Comparison of ENCODE assay signal across 19 cellular contexts in the genomic region with DNA sequence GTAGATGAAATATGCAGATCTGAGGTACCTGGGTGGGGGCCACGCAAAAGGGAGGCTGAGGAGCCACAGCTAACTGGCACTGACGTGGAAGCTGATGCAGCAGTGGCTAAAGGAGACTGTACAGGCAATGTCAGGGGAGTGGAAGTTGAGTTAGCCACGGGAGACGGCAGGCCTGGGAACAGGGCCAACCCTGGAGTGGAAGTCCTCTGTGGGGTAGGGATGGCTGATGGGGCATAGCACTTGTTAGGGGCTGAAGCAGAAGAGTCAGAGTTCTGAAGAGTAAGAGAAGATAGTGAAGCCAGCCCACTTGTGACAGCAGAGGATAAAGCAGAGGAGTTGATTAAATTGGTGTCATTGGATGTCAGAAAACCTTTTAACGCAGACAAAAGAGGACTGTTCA. TPM values are rescaled to one million over a fixed set of nuclear protein-coding genes. Genes with fewer than 3 reads are reported as not detected.
DNase-seq lines count a peak whose midpoint lies in the region; ATAC-seq and TF ChIP-seq lines count a peak whose summit lies in the region.
"Had no signal": no experiment of that assay in that cellular context is flagged by ENCODE, and none has a peak within 500 bp of the region (broad histone marks: within the 10 kb centered on the region; RNA-seq: fewer than 3 reads in every experiment).

No MANE protein-coding gene starts in this region.

- H3K9me3 ChIP-seq in CD8-positive, alpha-beta T cell (ENCODE audit: low read length): no peaks in the 10 kb centered on the region
- H3K9me3 ChIP-seq: BLaER1 treated with 17β-estradiol and CSF1 and Interleukin-3, amounts not matched to agents 10 nM and 100 nM; Caco-2; HAP-1 had no signal

- DNase-seq in left ventricle myocardium superior (no peak), left cardiac atrium (no peak), Calu3 (no peak), WTC11 (ENCODE audit: low spot score) (no peak), nephron progenitor cell (no peak), HuH-7 (ENCODE audit: low spot score) (no peak)
- no peak for DNase-seq in CD8-positive, alpha-beta T cell
- DNase-seq: Caco-2, DMS153, DMS79 treated with DMSO at 0.1 percent for 48 hours, GM23248, KBM-7 had no signal

- H3K27ac Mint-ChIP-seq in Calu3 (ENCODE audit: unreplicated experiment) (peak overlapping the region; percentile 40), WTC11 (peak overlapping the region; percentile 4; the same call in 1 of the 2 replicates), nephron progenitor cell (peak overlapping the region; percentile 9)
- no peak overlapping the region for H3K27ac Mint-ChIP-seq in CD8-positive, alpha-beta T cell
- H3K27ac Mint-ChIP-seq: B cell had no signal

- H3K27me3 Mint-ChIP-seq in Calu3 (ENCODE audit: unreplicated experiment): no peaks in the 10 kb centered on the region
- no peaks in the 10 kb centered on the region for H3K27me3 Mint-ChIP-seq in WTC11 (ENCODE audit: low read depth)
- no peaks in the 10 kb centered on the region for H3K27me3 Mint-ChIP-seq in nephron progenitor cell (ENCODE audit: low read depth, poor library complexity)
- no peaks in the 10 kb centered on the region for H3K27me3 Mint-ChIP-seq in CD8-positive, alpha-beta T cell (ENCODE audit: low read depth)
- H3K27me3 Mint-ChIP-seq: B cell, IgD-negative memory B cell had no signal

- ATAC-seq in left ventricle myocardium superior (peak; percentile 19), left cardiac atrium (no peak), WTC11 (no peak)
- no peak for ATAC-seq in CD8-positive, alpha-beta T cell

- intact Hi-C loops in left ventricle myocardium superior (cut with micrococcal nuclease) (no loop called here), left cardiac atrium (cut with DNase I) (no loop called here), Calu3 (cut with micrococcal nuclease; ENCODE audit: unreplicated experiment) (no loop called here)
- intact Hi-C loops in CD8-positive, alpha-beta T cell (cut with DNase I, micrococcal nuclease): no loop called here

- no peaks in the 10 kb centered on the region for H3K27me3 ChIP-seq in CD8-positive, alpha-beta T cell (ENCODE audit: insufficient read depth, low read length)
- H3K27me3 ChIP-seq: BLaER1 treated with 17β-estradiol and CSF1 and Interleukin-3, amounts not matched to agents 10 nM and 100 nM had no signal

- H3K36me3 ChIP-seq in CD8-positive, alpha-beta T cell (ENCODE audit: insufficient read depth, low read length): peaks cover 48% of the 10 kb centered on the region

- H3K4me3 ChIP-seq in CD8-positive, alpha-beta T cell (ENCODE audit: low read depth, low read length): no peak overlapping the region
- H3K4me3 ChIP-seq: BLaER1 treated with 17β-estradiol and CSF1 and Interleukin-3, amounts not matched to agents 10 nM and 100 nM; GM23248; HAP-1 had no signal

- no peaks in the 10 kb centered on the region for H3K9me3 Mint-ChIP-seq in Calu3 (ENCODE audit: low read depth, unreplicated experiment)
- H3K9me3 Mint-ChIP-seq in WTC11: no peaks in the 10 kb centered on the region
- H3K9me3 Mint-ChIP-seq in nephron progenitor cell: no peaks in the 10 kb centered on the region
- H3K9me3 Mint-ChIP-seq in CD8-positive, alpha-beta T cell: no peaks in the 10 kb centered on the region

- BruUV-seq in Calu3 (replicated peaks; lab: Mats Ljungman, UMichigan): no TSS peak

- CTCF ChIA-PET in Calu3 (lab: Charles Lee): no interaction called here
- CTCF ChIA-PET in WTC11 (lab: Charles Lee): interaction anchor here (0.9 to 1.3 kb wide), 5 partner anchors 22 to 38 kb away, joined by 3 to 6 read pairs (median 3); partner anchors contain the start of genes NHLRC3 and PROSER1
- CTCF ChIA-PET in CD8-positive, alpha-beta T cell (lab: Charles Lee): no interaction called here

- no peaks in the 10 kb centered on the region for H3K4me1 ChIP-seq in CD8-positive, alpha-beta T cell (ENCODE audit: insufficient read depth, low read length)
- H3K4me1 ChIP-seq: Caco-2, HAP-1 had no signal

- H3K4me1 Mint-ChIP-seq in Calu3 (ENCODE audit: low read depth, unreplicated experiment) (no peaks in the 10 kb centered on the region), WTC11 (no peaks in the 10 kb centered on the region), nephron progenitor cell (no peaks in the 10 kb centered on the region)
- H3K4me1 Mint-ChIP-seq in CD8-positive, alpha-beta T cell (ENCODE audit: low read depth): peaks cover 5% of the 10 kb centered on the region
- H3K4me1 Mint-ChIP-seq: B cell had no signal

- H3K4me3 Mint-ChIP-seq in Calu3 (ENCODE audit: low read depth, unreplicated experiment) (no peak overlapping the region), WTC11 (no peak overlapping the region), nephron progenitor cell (no peak overlapping the region)
- no peak overlapping the region for H3K4me3 Mint-ChIP-seq in CD8-positive, alpha-beta T cell
- H3K4me3 Mint-ChIP-seq: B cell, IgD-negative memory B cell had no signal

- H3K27ac ChIP-seq in CD8-positive, alpha-beta T cell (ENCODE audit: low read depth, low read length): no peak overlapping the region
- H3K27ac ChIP-seq: BLaER1 treated with 17β-estradiol and CSF1 and Interleukin-3, amounts not matched to agents 10 nM and 100 nM; GM23248 had no signal

- H3K36me3 Mint-ChIP-seq in Calu3 (ENCODE audit: insufficient read depth, unreplicated experiment) (peaks cover 21% of the 10 kb centered on the region), WTC11 (peaks cover 70% of the 10 kb centered on the region), nephron progenitor cell (ENCODE audit: low read depth) (peaks cover 73% of the 10 kb centered on the region)
- H3K36me3 Mint-ChIP-seq in CD8-positive, alpha-beta T cell: peaks cover 83% of the 10 kb centered on the region

- POLR2A ChIA-PET in WTC11 (lab: Charles Lee): no interaction called here
- POLR2A ChIA-PET in CD8-positive, alpha-beta T cell (lab: Charles Lee): no interaction called here

- TF ChIP-seq CTCF in Calu3 (IDR thresholded peaks at IDR 0.05; ENCODE audit: unreplicated experiment) (no peak), WTC11 (IDR thresholded peaks at IDR 0.05) (no peak), nephron progenitor cell (IDR thresholded peaks at IDR 0.05) (no peak)
- TF ChIP-seq CTCF in CD8-positive, alpha-beta T cell (IDR thresholded peaks at IDR 0.05): no peak

TF ChIP-seq in WTC11, 78 proteins besides CTCF, POLR2A, EP300 and RAD21:
- no peak for TF ChIP-seq CREB1 (CRISPR knock-in tag; IDR thresholded peaks at IDR 0.05)

RNA-seq across cellular contexts. Expression of gene STOML3, which starts 22.8 kb away (rescaled TPM):
- total RNA-seq in left ventricle myocardium superior (not detected), left cardiac atrium (not detected), Calu3 (2022) (not detected in 2 replicates), WTC11 (2021) (not detected in 3 replicates)
- not detected for total RNA-seq in CD8-positive, alpha-beta T cell
- total RNA-seq: A172, B cell, GM23248, H4, HT-29 had no signal

RNA-seq across cellular contexts. Expression of gene PROSER1, which starts 24.4 kb away (rescaled TPM):
- total RNA-seq in left ventricle myocardium superior (13.4 TPM), left cardiac atrium (10 to 100 TPM; 11.3 to 15.4 TPM), Calu3 (2022) (36.0 and 39.5 TPM in 2 replicates), WTC11 (2021) (73.6 to 94.6 TPM (median 74.3 TPM) in 3 replicates)
- total RNA-seq in CD8-positive, alpha-beta T cell: 10 to 100 TPM; 51.8 to 52.4 TPM

RNA-seq across cellular contexts. Expression of gene NHLRC3, which starts 24.8 kb away (rescaled TPM):
- total RNA-seq in left ventricle myocardium superior (10.6 TPM), left cardiac atrium (10 to 100 TPM; 12.2 to 16.1 TPM), Calu3 (2022) (23.1 and 23.5 TPM in 2 replicates), WTC11 (2021) (17.2 to 19.9 TPM (median 18.8 TPM) in 3 replicates)
- 1 to 10 TPM; 8.2 to 9.3 TPM for total RNA-seq in CD8-positive, alpha-beta T cell
